ENCODE assay signal across 10 cellular contexts in genomic region chr12:16606117-16606200, GRCh38. TPM values are rescaled to one million over a fixed set of nuclear protein-coding genes. Genes with fewer than 3 reads are reported as not detected.
DNase-seq lines count a peak whose midpoint lies in the region; ATAC-seq and TF ChIP-seq lines count a peak whose summit lies in the region.
"Had no signal": no experiment of that assay in that cellular context is flagged by ENCODE, and none has a peak within 500 bp of the region (broad histone marks: within the 10 kb centered on the region; RNA-seq: fewer than 3 reads in every experiment).

LMO3 (minus strand) TSS chr12:16606162; CDS start chr12:16600860, 5,302 bp downstream.

- H3K36me3 Mint-ChIP-seq in nephron progenitor cell (ENCODE audit: low read depth), result no peaks in the 10 kb centered on the region
- H3K36me3 Mint-ChIP-seq: activated CD8-positive, alpha-beta memory T cell treated with anti-CD3 and anti-CD28 coated beads, Interleukin-2, amount 10 ng/mL, durations not matched to agents 7 days and 5 days had no signal

- TF ChIP-seq POLR2A in heart left ventricle (IDR thresholded peaks at IDR 0.05), result no peak

- H3K4me3 Mint-ChIP-seq in nephron progenitor cell, result peak within 1 kb of the TSS; percentile 92
- H3K4me3 Mint-ChIP-seq: activated CD8-positive, alpha-beta memory T cell treated with anti-CD3 and anti-CD28 coated beads, Interleukin-2, amount 10 ng/mL, durations not matched to agents 7 days and 5 days had no signal

- ATAC-seq in heart left ventricle (no peak), left ventricle myocardium superior (no peak)
- ATAC-seq: activated CD8-positive, alpha-beta memory T cell treated with anti-CD3 and anti-CD28 coated beads, Interleukin-2, amount 10 ng/mL, durations not matched to agents 7 days and 5 days had no signal

- peak within 1 kb of the TSS in 7 of 12 donors; percentile 25 to 77 (median 64) for H3K27ac ChIP-seq in heart left ventricle
- no peak within 1 kb of the TSS for H3K27ac ChIP-seq in urinary bladder (ENCODE audit: low read depth)

- DNase-seq in heart left ventricle (no peak), left ventricle myocardium superior (no peak), epithelial cell of proximal tubule (ENCODE audit: low read depth) (no peak), nephron progenitor cell (no peak), NCI-H1694 treated with DMSO at 0.1 percent for 48 hours (lab: John Stamatoyannopoulos, UW) (no peak)
- DNase-seq in effector CD4-positive, alpha-beta T cell, result no peak
- no peak for DNase-seq in effector CD8-positive, alpha-beta T cell (lab: John Stamatoyannopoulos, UW)
- DNase-seq: activated CD8-positive, alpha-beta memory T cell treated with anti-CD3 and anti-CD28 coated beads, Interleukin-2, amount 10 ng/mL, durations not matched to agents 7 days and 5 days had no signal

- TF ChIP-seq CTCF in heart left ventricle (IDR thresholded peaks at IDR 0.05) (no peak), epithelial cell of proximal tubule (conservative IDR thresholded peaks at IDR 0.05; ENCODE audit: low read depth, low read length) (no peak), nephron progenitor cell (IDR thresholded peaks at IDR 0.05) (no peak)

- 0 to 1% (median 0%) methylated on average over 2 of the region's 2 CpGs for WGBS in heart left ventricle, 4 donors
- 0% methylated on average over 2 of the region's 2 CpGs for WGBS in urinary bladder

- H3K27ac Mint-ChIP-seq in nephron progenitor cell, result peak within 1 kb of the TSS; percentile 1
- H3K27ac Mint-ChIP-seq: activated CD8-positive, alpha-beta memory T cell treated with anti-CD3 and anti-CD28 coated beads, Interleukin-2, amount 10 ng/mL, durations not matched to agents 7 days and 5 days had no signal

- peaks cover 0 to 14% (median 0%) of the 10 kb centered on the region in 12 donors for H3K4me1 ChIP-seq in heart left ventricle
- H3K4me1 ChIP-seq in urinary bladder (ENCODE audit: insufficient read depth), result no peaks in the 10 kb centered on the region

- peaks cover 78% of the 10 kb centered on the region for H3K4me1 Mint-ChIP-seq in nephron progenitor cell

- H3K9me3 ChIP-seq in heart left ventricle, result no peaks in the 10 kb centered on the region

- H3K27me3 Mint-ChIP-seq in nephron progenitor cell (ENCODE audit: low read depth, poor library complexity), result peaks cover 69% of the 10 kb centered on the region

- H3K36me3 ChIP-seq in heart left ventricle, result no peaks in the 10 kb centered on the region
- H3K36me3 ChIP-seq in urinary bladder (ENCODE audit: insufficient read depth), result no peaks in the 10 kb centered on the region

- intact Hi-C loops in heart left ventricle (cut with DNase I), result no loop called here
- intact Hi-C loops in left ventricle myocardium superior (cut with micrococcal nuclease), result no loop called here

- no peaks in the 10 kb centered on the region for H3K9me3 Mint-ChIP-seq in nephron progenitor cell

- peaks cover 0 to 38% (median 12%) of the 10 kb centered on the region in 9 donors for H3K27me3 ChIP-seq in heart left ventricle

- peak within 1 kb of the TSS; percentile 14 to 61 (median 48) for H3K4me3 ChIP-seq in heart left ventricle
- H3K4me3 ChIP-seq in epithelial cell of proximal tubule (ENCODE audit: low read depth, low read length), result peak within 1 kb of the TSS; percentile 58
- peak within 1 kb of the TSS; percentile 53 for H3K4me3 ChIP-seq in urinary bladder (ENCODE audit: low read depth, low read length)

RNA-seq across cellular contexts. Expression of gene LMO3, which starts in this region (rescaled TPM):
- total RNA-seq in heart left ventricle (1 to 10 TPM in 5 of 9 donors, under 1 TPM in 4; 0.19 to 8.8 (median 1.0) TPM), left ventricle myocardium superior (2.6 TPM), epithelial cell of proximal tubule (not detected in 2 replicates), urinary bladder (57.0 TPM)
- polyA plus RNA-seq in heart left ventricle (under 1 TPM; 0.14 to 0.84 TPM), urinary bladder (99.4 TPM)
- total RNA-seq: activated CD8-positive, alpha-beta memory T cell treated with anti-CD3 and anti-CD28 coated beads, Interleukin-2, amount 10 ng/mL, durations not matched to agents 7 days and 5 days; glomerular endothelial cell had no signal

Comparison
In these comparisons a context has a peak if more than half of its experiments do, and no peak if none do; other contexts are left out.
1. RNA of gene LMO3 (polyA plus RNA-seq): 99.4 TPM in urinary bladder (single experiment); 0.14 to 0.84 TPM in heart left ventricle; every median in the first group is over 10 times any median in the second.
2. Peak in every context shown above with its lines, with median percentiles within 50 percentile points of each other: H3K4me3 ChIP-seq.